Comparison of ENCODE assay signal across 1 cellular context in genomic region chr5:74640450-74641013, GRCh38.
TF ChIP-seq lines count a peak whose summit lies in the region.

Gene ENC1 (minus strand): TSS chr5:74640728. CDS start chr5:74636485, 4,243 bp downstream.

TF ChIP-seq in HepG2, 621 proteins besides CTCF, POLR2A, EP300 and RAD21 (continued from another document and continues in another):
- TF ChIP-seq ZGPAT (CRISPR knock-in tag; IDR thresholded peaks at IDR 0.05) (peak; percentile 79), ZNF629 (CRISPR knock-in tag; conservative IDR thresholded peaks at IDR 0.05) (no peak), MBNL3 (CRISPR knock-in tag; conservative IDR thresholded peaks at IDR 0.05) (no peak), SMAD3 (CRISPR knock-in tag; IDR thresholded peaks at IDR 0.05) (no peak; the same call in none of the 2 replicates), DBP (CRISPR knock-in tag; IDR thresholded peaks at IDR 0.05; ENCODE audit: not compliant biosample characterization) (no peak), PRPF4 (IDR thresholded peaks at IDR 0.05; ENCODE audit: low read depth, low read length, poor library complexity, severe bottlenecking) (no peak), CBX5 (CRISPR knock-in tag; IDR thresholded peaks at IDR 0.05; ENCODE audit: borderline replicate concordance) (peak; percentile 91; the same call in 1 of the 2 replicates), RBM39 (IDR thresholded peaks at IDR 0.05; ENCODE audit: low read depth, low read length, poor library complexity, severe bottlenecking) (peak; percentile 43), BCLAF1 (IDR thresholded peaks at IDR 0.05) (no peak), ZNF24 (IDR thresholded peaks at IDR 0.05) (no peak), ZSCAN25 (CRISPR knock-in tag; IDR thresholded peaks at IDR 0.05) (peak; percentile 80), CBX2 (IDR thresholded peaks at IDR 0.05; ENCODE audit: low read depth, low read length) (no peak), CBX2 (CRISPR knock-in tag; IDR thresholded peaks at IDR 0.05; ENCODE audit: low read depth) (0 out of 2 replicates have a peak, but pooled peaks have one; percentile 74), ZFAT (CRISPR knock-in tag; conservative IDR thresholded peaks at IDR 0.05) (no peak), PBX3 (CRISPR knock-in tag; IDR thresholded peaks at IDR 0.05; ENCODE audit: borderline replicate concordance) (no peak), ZNF33A (CRISPR knock-in tag; IDR thresholded peaks at IDR 0.05; ENCODE audit: borderline replicate concordance) (no peak), ELF3 (CRISPR knock-in tag; IDR thresholded peaks at IDR 0.05) (peak; percentile 87), NR2C2 (CRISPR knock-in tag; IDR thresholded peaks at IDR 0.05; ENCODE audit: borderline replicate concordance) (no peak), EEA1 (CRISPR knock-in tag; IDR thresholded peaks at IDR 0.05; ENCODE audit: borderline replicate concordance) (no peak), ZNF207 (IDR thresholded peaks at IDR 0.05; ENCODE audit: borderline replicate concordance) (no peak), MLX (CRISPR knock-in tag; IDR thresholded peaks at IDR 0.05) (0 out of 2 replicates have a peak, but pooled peaks have one; percentile 9), DNMT1 (CRISPR knock-in tag; IDR thresholded peaks at IDR 0.05) (peak; percentile 18; the same call in 1 of the 2 replicates), ZNF468 (CRISPR knock-in tag; IDR thresholded peaks at IDR 0.05) (no peak), SUZ12 (IDR thresholded peaks at IDR 0.05; ENCODE audit: low read depth, low read length) (no peak), NPAS2 (CRISPR knock-in tag; IDR thresholded peaks at IDR 0.05; ENCODE audit: borderline replicate concordance) (no peak), ZNF317 (CRISPR knock-in tag; IDR thresholded peaks at IDR 0.05) (no peak), ZNF816 (CRISPR knock-in tag; IDR thresholded peaks at IDR 0.05; ENCODE audit: borderline replicate concordance) (0 out of 2 replicates have a peak, but pooled peaks have one; percentile 7), ZNF235 (CRISPR knock-in tag; IDR thresholded peaks at IDR 0.05; ENCODE audit: borderline replicate concordance) (no peak), ZNF543 (CRISPR knock-in tag; IDR thresholded peaks at IDR 0.05) (peak; percentile 38; the same call in 1 of the 2 replicates), POLR2AphosphoS2 (IDR thresholded peaks at IDR 0.05; ENCODE audit: low read depth, low read length) (peak; percentile 71; the same call in 1 of the 2 replicates), ZNF839 (CRISPR knock-in tag; IDR thresholded peaks at IDR 0.05; ENCODE audit: borderline replicate concordance) (no peak; the same call in 1 of the 2 replicates), NBN (conservative IDR thresholded peaks at IDR 0.05) (no peak), TCF12 (IDR thresholded peaks at IDR 0.05) (no peak), TCF12 (CRISPR knock-in tag; IDR thresholded peaks at IDR 0.05) (peak; percentile 76; the same call in 1 of the 2 replicates), NFE2L1 (CRISPR knock-in tag; IDR thresholded peaks at IDR 0.05; ENCODE audit: borderline replicate concordance) (peak; percentile 20; the same call in 1 of the 2 replicates), BCL3 (CRISPR knock-in tag; IDR thresholded peaks at IDR 0.05) (peak; percentile 80; the same call in 1 of the 2 replicates), ZFP82 (CRISPR knock-in tag; IDR thresholded peaks at IDR 0.05; ENCODE audit: borderline replicate concordance) (peak; percentile 75; the same call in 1 of the 2 replicates), CSRNP2 (CRISPR knock-in tag; conservative IDR thresholded peaks at IDR 0.05; ENCODE audit: low read depth) (peak; percentile 87; the same call in 1 of the 2 replicates), NCOA1 (CRISPR knock-in tag; IDR thresholded peaks at IDR 0.05) (no peak), SNAI1 (CRISPR knock-in tag; IDR thresholded peaks at IDR 0.05; ENCODE audit: borderline replicate concordance) (no peak; the same call in 1 of the 2 replicates), ZNF367 (CRISPR knock-in tag; IDR thresholded peaks at IDR 0.05; ENCODE audit: borderline replicate concordance) (no peak), CREM (IDR thresholded peaks at IDR 0.05) (0 out of 2 replicates have a peak, but pooled peaks have one; percentile 51), CREM (CRISPR knock-in tag; IDR thresholded peaks at IDR 0.05) (no peak)
- TF ChIP-seq, protein P1, sequence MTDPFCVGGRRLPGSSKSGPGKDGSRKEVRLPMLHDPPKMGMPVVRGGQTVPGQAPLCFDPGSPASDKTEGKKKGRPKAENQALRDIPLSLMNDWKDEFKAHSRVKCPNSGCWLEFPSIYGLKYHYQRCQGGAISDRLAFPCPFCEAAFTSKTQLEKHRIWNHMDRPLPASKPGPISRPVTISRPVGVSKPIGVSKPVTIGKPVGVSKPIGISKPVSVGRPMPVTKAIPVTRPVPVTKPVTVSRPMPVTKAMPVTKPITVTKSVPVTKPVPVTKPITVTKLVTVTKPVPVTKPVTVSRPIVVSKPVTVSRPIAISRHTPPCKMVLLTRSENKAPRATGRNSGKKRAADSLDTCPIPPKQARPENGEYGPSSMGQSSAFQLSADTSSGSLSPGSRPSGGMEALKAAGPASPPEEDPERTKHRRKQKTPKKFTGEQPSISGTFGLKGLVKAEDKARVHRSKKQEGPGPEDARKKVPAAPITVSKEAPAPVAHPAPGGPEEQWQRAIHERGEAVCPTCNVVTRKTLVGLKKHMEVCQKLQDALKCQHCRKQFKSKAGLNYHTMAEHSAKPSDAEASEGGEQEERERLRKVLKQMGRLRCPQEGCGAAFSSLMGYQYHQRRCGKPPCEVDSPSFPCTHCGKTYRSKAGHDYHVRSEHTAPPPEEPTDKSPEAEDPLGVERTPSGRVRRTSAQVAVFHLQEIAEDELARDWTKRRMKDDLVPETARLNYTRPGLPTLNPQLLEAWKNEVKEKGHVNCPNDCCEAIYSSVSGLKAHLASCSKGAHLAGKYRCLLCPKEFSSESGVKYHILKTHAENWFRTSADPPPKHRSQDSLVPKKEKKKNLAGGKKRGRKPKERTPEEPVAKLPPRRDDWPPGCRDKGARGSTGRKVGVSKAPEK (CRISPR knock-in tag; IDR thresholded peaks at IDR 0.05; ENCODE audit: borderline replicate concordance), result no peak; the same call in 1 of the 2 replicates
- TF ChIP-seq, protein P2, sequence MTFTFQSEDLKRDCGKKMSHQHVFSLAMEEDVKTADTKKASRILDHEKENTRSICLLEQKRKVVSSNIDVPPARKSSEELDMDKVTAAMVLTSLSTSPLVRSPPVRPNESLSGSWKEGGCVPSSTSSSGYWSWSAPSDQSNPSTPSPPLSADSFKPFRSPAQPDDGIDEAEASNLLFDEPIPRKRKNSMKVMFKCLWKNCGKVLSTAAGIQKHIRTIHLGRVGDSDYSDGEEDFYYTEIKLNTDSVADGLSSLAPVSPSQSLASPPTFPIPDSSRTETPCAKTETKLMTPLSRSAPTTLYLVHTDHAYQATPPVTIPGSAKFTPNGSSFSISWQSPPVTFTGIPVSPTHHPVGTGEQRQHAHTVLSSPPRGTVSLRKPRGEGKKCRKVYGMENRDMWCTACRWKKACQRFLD (CRISPR knock-in tag; IDR thresholded peaks at IDR 0.05; ENCODE audit: borderline replicate concordance), result 0 out of 2 replicates have a peak, but pooled peaks have one; percentile 75
- TF ChIP-seq, protein P3, sequence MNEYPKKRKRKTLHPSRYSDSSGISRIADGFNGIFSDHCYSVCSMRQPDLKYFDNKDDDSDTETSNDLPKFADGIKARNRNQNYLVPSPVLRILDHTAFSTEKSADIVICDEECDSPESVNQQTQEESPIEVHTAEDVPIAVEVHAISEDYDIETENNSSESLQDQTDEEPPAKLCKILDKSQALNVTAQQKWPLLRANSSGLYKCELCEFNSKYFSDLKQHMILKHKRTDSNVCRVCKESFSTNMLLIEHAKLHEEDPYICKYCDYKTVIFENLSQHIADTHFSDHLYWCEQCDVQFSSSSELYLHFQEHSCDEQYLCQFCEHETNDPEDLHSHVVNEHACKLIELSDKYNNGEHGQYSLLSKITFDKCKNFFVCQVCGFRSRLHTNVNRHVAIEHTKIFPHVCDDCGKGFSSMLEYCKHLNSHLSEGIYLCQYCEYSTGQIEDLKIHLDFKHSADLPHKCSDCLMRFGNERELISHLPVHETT (CRISPR knock-in tag; conservative IDR thresholded peaks at IDR 0.05), result peak; percentile 59; the same call in 1 of the 2 replicates
- TF ChIP-seq, protein P4, sequence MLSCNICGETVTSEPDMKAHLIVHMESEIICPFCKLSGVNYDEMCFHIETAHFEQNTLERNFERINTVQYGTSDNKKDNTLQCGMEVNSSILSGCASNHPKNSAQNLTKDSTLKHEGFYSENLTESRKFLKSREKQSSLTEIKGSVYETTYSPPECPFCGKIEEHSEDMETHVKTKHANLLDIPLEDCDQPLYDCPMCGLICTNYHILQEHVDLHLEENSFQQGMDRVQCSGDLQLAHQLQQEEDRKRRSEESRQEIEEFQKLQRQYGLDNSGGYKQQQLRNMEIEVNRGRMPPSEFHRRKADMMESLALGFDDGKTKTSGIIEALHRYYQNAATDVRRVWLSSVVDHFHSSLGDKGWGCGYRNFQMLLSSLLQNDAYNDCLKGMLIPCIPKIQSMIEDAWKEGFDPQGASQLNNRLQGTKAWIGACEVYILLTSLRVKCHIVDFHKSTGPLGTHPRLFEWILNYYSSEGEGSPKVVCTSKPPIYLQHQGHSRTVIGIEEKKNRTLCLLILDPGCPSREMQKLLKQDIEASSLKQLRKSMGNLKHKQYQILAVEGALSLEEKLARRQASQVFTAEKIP (CRISPR knock-in tag; IDR thresholded peaks at IDR 0.05; ENCODE audit: borderline replicate concordance), result no peak
